Comparison of ENCODE assay signal across 16 cellular contexts in the genomic region with DNA sequence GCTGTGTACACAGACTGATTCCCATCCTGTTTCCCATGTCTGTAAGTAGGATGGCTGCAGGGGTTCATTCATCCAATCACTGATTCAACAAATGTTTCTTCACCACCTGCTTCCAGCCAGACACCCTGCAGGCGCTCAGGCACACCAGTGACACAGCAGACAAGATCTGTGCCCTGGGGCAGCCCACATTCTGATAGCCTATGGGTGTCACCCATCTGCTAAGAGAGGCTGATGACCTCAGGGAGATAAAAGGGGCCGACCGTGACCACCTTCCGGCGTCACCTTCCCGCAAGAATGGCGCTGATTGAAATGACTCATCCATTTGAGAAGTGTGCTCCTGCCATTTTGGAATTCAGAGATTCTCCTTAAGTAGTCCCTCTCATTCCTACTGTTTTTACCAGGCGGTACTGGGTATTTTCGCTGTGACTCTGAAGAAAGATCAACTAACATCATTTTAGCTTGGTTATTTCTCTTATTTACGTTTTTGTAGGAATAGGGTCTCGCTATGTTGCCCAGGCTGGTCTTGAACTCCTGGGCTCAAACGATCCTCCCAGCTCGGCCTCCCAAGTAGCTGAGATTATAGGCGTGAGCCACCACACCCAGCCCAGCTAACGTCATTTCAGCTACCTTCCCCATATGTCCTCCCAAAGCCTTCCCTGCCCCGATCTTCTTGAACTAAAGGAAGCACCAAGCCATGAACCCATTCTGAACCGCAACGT.
DNase-seq lines count a peak whose midpoint lies in the region; ATAC-seq, FAIRE-seq and TF ChIP-seq lines count a peak whose summit lies in the region.
"Had no signal": no experiment of that assay in that cellular context is flagged by ENCODE, and none has a peak within 500 bp of the region (broad histone marks: within the 10 kb centered on the region; RNA-seq: fewer than 3 reads in every experiment).

No MANE protein-coding gene starts in this region.

- no peak overlapping the region for H2AFZ ChIP-seq in HCT116 (ENCODE audit: low read depth, low read length, poor library complexity, severe bottlenecking)

- TF ChIP-seq EP300 in stomach (IDR thresholded peaks at IDR 0.05), result no peak

- whole genome bisulfite sequencing in stomach, 5 donors, result 91 to 96% (median 93%) methylated on average over 18 of the region's 18 CpGs

- TF ChIP-seq RAD21 in HCT116 (IDR thresholded peaks at IDR 0.05; ENCODE audit: low read depth), result no peak

- H3K27me3 ChIP-seq in HCT116 (ENCODE audit: insufficient read depth, low read length) (no peaks in the 10 kb centered on the region), SJCRH30 (no peaks in the 10 kb centered on the region), left ventricle myocardium inferior (ENCODE audit: low read depth) (no peaks in the 10 kb centered on the region), stomach (no peaks in the 10 kb centered on the region)

- H3K4me2 ChIP-seq in HCT116 (ENCODE audit: low read length), result peak overlapping the region; percentile 15; the same call in 1 of the 2 replicates

- no peak overlapping the region for H3K27ac Mint-ChIP-seq in activated CD8-positive, alpha-beta memory T cell treated with anti-CD3 and anti-CD28 coated beads, Interleukin-2, amount 10 ng/mL, durations not matched to agents 7 days and 5 days
- H3K27ac Mint-ChIP-seq: activated naive CD8-positive, alpha-beta T cell treated with anti-CD3 and anti-CD28 coated beads, Interleukin-2, amount 50 U/mL, for 24 hours had no signal

- H3K4me3 ChIP-seq in HCT116 (replicated peaks in 1 of 2; ENCODE audit: low read depth in 1 of 2, low read length in 2 of 2) (no peak overlapping the region), SJCRH30 (no peak overlapping the region), left ventricle myocardium inferior (no peak overlapping the region), stomach (no peak overlapping the region)

- H3K4me1 ChIP-seq in HCT116 (ENCODE audit: control insufficient read depth in 1 of 2, insufficient read depth in 2 of 2, low read length in 2 of 2) (peaks cover 0 to 12% of the 10 kb centered on the region in 2 experiments; a peak in 1 of 4 replicates), SJCRH30 (peaks cover 4% of the 10 kb centered on the region; the same call in 1 of the 2 replicates), left ventricle myocardium inferior (peaks cover 84% of the 10 kb centered on the region), stomach (peaks cover 2 to 42% (median 17%) of the 10 kb centered on the region in 4 donors)

- POLR2A ChIA-PET in HCT116 (lab: Charles Lee), result no interaction called here

- H3K9me3 ChIP-seq in HCT116 (ENCODE audit: control insufficient read depth in 1 of 2, insufficient read depth in 1 of 2, low read depth in 1 of 2, low read length in 2 of 2) (no peaks in the 10 kb centered on the region), SJCRH30 (replicated peaks) (no peaks in the 10 kb centered on the region), left ventricle myocardium inferior (replicated peaks) (no peaks in the 10 kb centered on the region), stomach (no peaks in the 10 kb centered on the region)

- no peak for FAIRE-seq in urothelium cell line (lab: Jason Lieb, UNC)
- FAIRE-seq: GM18507, small intestine had no signal

- TF ChIP-seq POLR2A in HCT116 (IDR thresholded peaks at IDR 0.05; ENCODE audit: borderline replicate concordance, extremely low read depth, insufficient read depth, insufficient read length) (no peak), stomach (IDR thresholded peaks at IDR 0.05) (no peak)

- H3K36me3 Mint-ChIP-seq in activated CD8-positive, alpha-beta memory T cell treated with anti-CD3 and anti-CD28 coated beads, Interleukin-2, amount 10 ng/mL, durations not matched to agents 7 days and 5 days, result no peaks in the 10 kb centered on the region

- BruUV-seq in HCT116 (replicated peaks; lab: Mats Ljungman, UMichigan), result no TSS peak

- CTCF ChIA-PET in HCT116 (lab: Charles Lee), result no interaction called here
- CTCF ChIA-PET in activated CD8-positive, alpha-beta memory T cell treated with anti-CD3 and anti-CD28 coated beads, Interleukin-2, amount 10 ng/mL, durations not matched to agents 7 days and 5 days (lab: Charles Lee), result interaction anchor here (0.9 kb wide), 1 partner anchor 105 kb away, joined by 3 read pairs; no protein-coding TSS in a partner anchor

- no peaks in the 10 kb centered on the region for H3K79me2 ChIP-seq in HCT116 (ENCODE audit: insufficient read depth, low read length)

- peaks cover 5% of the 10 kb centered on the region for H3K4me1 Mint-ChIP-seq in activated CD8-positive, alpha-beta memory T cell treated with anti-CD3 and anti-CD28 coated beads, Interleukin-2, amount 10 ng/mL, durations not matched to agents 7 days and 5 days

- H3K27me3 Mint-ChIP-seq in activated CD8-positive, alpha-beta memory T cell treated with anti-CD3 and anti-CD28 coated beads, Interleukin-2, amount 10 ng/mL, durations not matched to agents 7 days and 5 days, result no peaks in the 10 kb centered on the region
- H3K27me3 Mint-ChIP-seq: activated naive CD8-positive, alpha-beta T cell treated with anti-CD3 and anti-CD28 coated beads, Interleukin-2, amount 50 U/mL, for 24 hours had no signal

- RAD21 ChIA-PET in HCT116 (lab: Charles Lee; ENCODE audit: low non-redundant PET in 1 of 2, low total read pairs in 2 of 2, uncharacterized antibody in 2 of 2, unreplicated experiment in 2 of 2), result no interaction called here

- H3K27ac ChIP-seq in HCT116 (ENCODE audit: low read depth, low read length), result no peak overlapping the region
- H3K27ac ChIP-seq in SJCRH30, result no peak overlapping the region
- H3K27ac ChIP-seq in left ventricle myocardium inferior (replicated peaks), result peak overlapping the region; percentile 78
- H3K27ac ChIP-seq in stomach, result peak overlapping the region in 4 of 5 donors; percentile 47 to 87 (median 80)

- H3K36me3 ChIP-seq in HCT116 (ENCODE audit: control insufficient read depth in 1 of 2, insufficient read depth in 2 of 2, low read length in 2 of 2) (no peaks in the 10 kb centered on the region; a peak in 1 of 4 replicates), SJCRH30 (no peaks in the 10 kb centered on the region), left ventricle myocardium inferior (no peaks in the 10 kb centered on the region), stomach (peaks cover 0 to 6% (median 2%) of the 10 kb centered on the region in 4 donors)

- intact Hi-C loops in HCT116 (cut with micrococcal nuclease), result no loop called here
- intact Hi-C loops in left ventricle myocardium inferior (cut with micrococcal nuclease), result no loop called here
- intact Hi-C loops in stomach (cut with DNase I; ENCODE audit: low total_unique reads), result no loop called here

- H4K20me1 ChIP-seq in HCT116 (ENCODE audit: insufficient read depth), result no peaks in the 10 kb centered on the region

- H3K9me2 ChIP-seq in HCT116 (ENCODE audit: insufficient read depth), result no peaks in the 10 kb centered on the region

- H3K4me3 Mint-ChIP-seq in activated CD8-positive, alpha-beta memory T cell treated with anti-CD3 and anti-CD28 coated beads, Interleukin-2, amount 10 ng/mL, durations not matched to agents 7 days and 5 days, result no peak overlapping the region
- H3K4me3 Mint-ChIP-seq: activated naive CD8-positive, alpha-beta T cell treated with anti-CD3 and anti-CD28 coated beads, Interleukin-2, amount 50 U/mL, for 24 hours; mesothelial cell of epicardium had no signal

- TF ChIP-seq CTCF in HCT116 (IDR thresholded peaks at IDR 0.05 in 2 of 3, conservative IDR thresholded peaks at IDR 0.05 in 1 of 3; ENCODE audit: borderline replicate concordance in 1 of 3, insufficient read depth in 1 of 3, low read depth in 2 of 3, low read length in 2 of 3), result no peak
- TF ChIP-seq CTCF in left ventricle myocardium inferior (IDR thresholded peaks at IDR 0.05; ENCODE audit: borderline replicate concordance), result no peak
- TF ChIP-seq CTCF in stomach (IDR thresholded peaks at IDR 0.05), result no peak

- DNase-seq in HCT116 (ENCODE audit: low read depth, low spot score) (peak; percentile 46), SJCRH30 (peak; percentile 45 to 46), left ventricle myocardium inferior (no peak), stomach (no peak), urothelium cell line (ENCODE audit: low spot score) (no peak), AG20443 (ENCODE audit: low spot score) (no peak)
- DNase-seq in activated CD8-positive, alpha-beta memory T cell treated with anti-CD3 and anti-CD28 coated beads, Interleukin-2, amount 10 ng/mL, durations not matched to agents 7 days and 5 days, result no peak
- DNase-seq: activated naive CD8-positive, alpha-beta T cell treated with anti-CD3 and anti-CD28 coated beads, Interleukin-2, amount 50 U/mL, for 24 hours; DMS153; effector CD8-positive, alpha-beta T cell; NCI-H1092; small intestine; T1000 had no signal

- H3K9ac ChIP-seq in HCT116 (ENCODE audit: low read length), result no peak overlapping the region

- no peaks in the 10 kb centered on the region for H3K9me3 Mint-ChIP-seq in activated CD8-positive, alpha-beta memory T cell treated with anti-CD3 and anti-CD28 coated beads, Interleukin-2, amount 10 ng/mL, durations not matched to agents 7 days and 5 days (ENCODE audit: low read depth)
- H3K9me3 Mint-ChIP-seq: activated naive CD8-positive, alpha-beta T cell treated with anti-CD3 and anti-CD28 coated beads, Interleukin-2, amount 50 U/mL, for 24 hours; mesothelial cell of epicardium had no signal

- ATAC-seq in HCT116 (peak; percentile 80), HG03097 (IDR thresholded peaks at IDR 0.05; ENCODE audit: low FRiP score, unreplicated experiment) (no peak)
- ATAC-seq in activated CD8-positive, alpha-beta memory T cell treated with anti-CD3 and anti-CD28 coated beads, Interleukin-2, amount 10 ng/mL, durations not matched to agents 7 days and 5 days, result no peak
- ATAC-seq: activated naive CD8-positive, alpha-beta T cell treated with anti-CD3 and anti-CD28 coated beads, Interleukin-2, amount 50 U/mL, for 24 hours had no signal

Comparison
In these comparisons a context has a peak if more than half of its experiments do, and no peak if none do; other contexts are left out.
1. DNase-seq: peak in HCT116 (single experiment) and SJCRH30 (2 of 2); none in left ventricle myocardium inferior (single experiment), stomach (single experiment), urothelium cell line (single experiment), AG20443 (single experiment) and activated CD8-positive, alpha-beta memory T cell treated with anti-CD3 and anti-CD28 coated beads, Interleukin-2, amount 10 ng/mL, durations not matched to agents 7 days and 5 days (single experiment).
2. H3K27ac ChIP-seq: peak in left ventricle myocardium inferior (single experiment) and stomach (4 of 5); none in HCT116 (single experiment) and SJCRH30 (single experiment).